ENCODE assay signal across 22 cellular contexts in genomic region chr6:8087870-8088269, GRCh38. TPM values are rescaled to one million over a fixed set of nuclear protein-coding genes. Genes with fewer than 3 reads are reported as not detected.
DNase-seq lines count a peak whose midpoint lies in the region; ATAC-seq, FAIRE-seq and TF ChIP-seq lines count a peak whose summit lies in the region.
"Had no signal": no experiment of that assay in that cellular context is flagged by ENCODE, and none has a peak within 500 bp of the region (broad histone marks: within the 10 kb centered on the region; RNA-seq: fewer than 3 reads in every experiment).

No MANE protein-coding gene starts in this region.

- POLR2A ChIA-PET in activated CD4-positive, alpha-beta T cell treated with anti-CD3 and anti-CD28 coated beads for 36 hours (lab: Charles Lee): no interaction called here
- POLR2A ChIA-PET in HepG2 (lab: Yijun Ruan, JAX): interaction anchor here (1.5 kb wide), 1 partner anchor 15 kb away, joined by 7 read pairs; the partner anchor contains the start of gene EEF1E1
- POLR2A ChIA-PET in T-cell (lab: Charles Lee): no interaction called here

- no peak for FAIRE-seq in HepG2 (lab: Jason Lieb, UNC)
- FAIRE-seq: A204.1, G401.6, GM12892, GM19239 had no signal

- H3K79me2 ChIP-seq in HepG2 (ENCODE audit: insufficient read depth, low read length): peaks cover 17% of the 10 kb centered on the region

- no peak overlapping the region for H3K4me2 ChIP-seq in HepG2 (ENCODE audit: low read depth, low read length)
- H3K4me2 ChIP-seq: BLaER1, GM23338 had no signal

- no peak overlapping the region for H2AFZ ChIP-seq in HepG2 (ENCODE audit: low read length)
- H2AFZ ChIP-seq: GM23338 had no signal

- H3K4me1 ChIP-seq in HepG2 (ENCODE audit: insufficient read depth, low read length): peaks cover 36% of the 10 kb centered on the region
- H3K4me1 ChIP-seq in right lobe of liver: peaks cover 0 to 25% (median 9%) of the 10 kb centered on the region in 4 donors
- peaks cover 25 to 46% of the 10 kb centered on the region in 2 donors for H3K4me1 ChIP-seq in thoracic aorta (ENCODE audit: control insufficient read depth in 1 of 2, low read depth in 2 of 2)

- no peaks in the 10 kb centered on the region for H3K27me3 Mint-ChIP-seq in activated CD4-positive, alpha-beta T cell treated with anti-CD3 and anti-CD28 coated beads for 36 hours
- no peaks in the 10 kb centered on the region for H3K27me3 Mint-ChIP-seq in T-cell
- H3K27me3 Mint-ChIP-seq: B cell; CD4-positive, CD25-positive, alpha-beta regulatory T cell had no signal

- H3K27ac ChIP-seq in HepG2 (ENCODE audit: extremely low read length, insufficient read depth, low read length) (no peak overlapping the region), right lobe of liver (no peak overlapping the region), thoracic aorta (peak overlapping the region; percentile 75 to 81)
- H3K27ac ChIP-seq: 22Rv1, BLaER1, C4-2B had no signal

- H3K9ac ChIP-seq in HepG2 (ENCODE audit: insufficient read depth, low read depth, low read length): no peak overlapping the region
- H3K9ac ChIP-seq: BLaER1 had no signal

- peaks cover 16% of the 10 kb centered on the region for H3K4me1 Mint-ChIP-seq in activated CD4-positive, alpha-beta T cell treated with anti-CD3 and anti-CD28 coated beads for 36 hours
- peaks cover 4 to 8% (median 5%) of the 10 kb centered on the region in 3 donors for H3K4me1 Mint-ChIP-seq in T-cell
- H3K4me1 Mint-ChIP-seq: B cell had no signal

- ATAC-seq in activated CD4-positive, alpha-beta T cell treated with anti-CD3 and anti-CD28 coated beads for 36 hours: no peak
- no peak for ATAC-seq in HepG2
- no peak for ATAC-seq in right lobe of liver
- ATAC-seq in thoracic aorta (ENCODE audit: insufficient number of reproducible peaks, low FRiP score, low read depth): no peak
- no peak for ATAC-seq in T-cell (replicated peaks in 1 of 4)
- ATAC-seq: CD8-positive, alpha-beta T cell; GM23338; HCT116 had no signal

- peaks cover 67% of the 10 kb centered on the region for H3K36me3 Mint-ChIP-seq in activated CD4-positive, alpha-beta T cell treated with anti-CD3 and anti-CD28 coated beads for 36 hours (ENCODE audit: low read depth)
- H3K36me3 Mint-ChIP-seq in T-cell: peaks cover 70% of the 10 kb centered on the region

- peak overlapping the region; percentile 1 for H3K27ac Mint-ChIP-seq in activated CD4-positive, alpha-beta T cell treated with anti-CD3 and anti-CD28 coated beads for 36 hours
- no peak overlapping the region for H3K27ac Mint-ChIP-seq in T-cell
- H3K27ac Mint-ChIP-seq: B cell; CD8-positive, alpha-beta T cell; GM23338 had no signal

- H3K9me3 ChIP-seq in HepG2 (ENCODE audit: low read length): no peaks in the 10 kb centered on the region
- no peaks in the 10 kb centered on the region for H3K9me3 ChIP-seq in right lobe of liver
- no peaks in the 10 kb centered on the region for H3K9me3 ChIP-seq in thoracic aorta

- WGBS in HepG2 (ENCODE audit: low lambda C conversion rate): 98% methylated on average over 3 of the region's 3 CpGs
- WGBS in right lobe of liver (ENCODE audit: insufficient coverage, low coverage, low lambda C conversion rate, missing lambda C conversion rate): 96% methylated on average over 3 of the region's 3 CpGs

- in situ Hi-C loops in HepG2 (cut with HindIII; ENCODE audit: extremely low pct_ligation_motif_present, low pct_unique_long_range_greater_than_20kb): no loop called here

- BruUV-seq in HepG2 (replicated peaks; lab: Mats Ljungman, UMichigan): no TSS peak

- intact Hi-C loops in activated CD4-positive, alpha-beta T cell treated with anti-CD3 and anti-CD28 coated beads for 36 hours (cut with DNase I, micrococcal nuclease): no loop called here
- intact Hi-C loops in HepG2 (cut with micrococcal nuclease; ENCODE audit: unreplicated experiment): no loop called here
- intact Hi-C loops in right lobe of liver (cut with DNase I): no loop called here

- TF ChIP-seq POLR2A in HepG2 (IDR thresholded peaks at IDR 0.05; ENCODE audit: insufficient read depth in 1 of 2, low read depth in 2 of 2, low read length in 2 of 2) (no peak), right lobe of liver (IDR thresholded peaks at IDR 0.05) (no peak)

- H3K4me3 Mint-ChIP-seq in activated CD4-positive, alpha-beta T cell treated with anti-CD3 and anti-CD28 coated beads for 36 hours: no peak overlapping the region
- no peak overlapping the region for H3K4me3 Mint-ChIP-seq in T-cell
- H3K4me3 Mint-ChIP-seq: B cell; CD4-positive, CD25-positive, alpha-beta regulatory T cell; CD8-positive, alpha-beta T cell; GM23338; H9 had no signal

- H3K36me3 ChIP-seq in HepG2 (replicated peaks in 1 of 2; ENCODE audit: control insufficient read depth in 1 of 2, insufficient read depth in 2 of 2, low read length in 2 of 2): peaks cover 24 to 56% of the 10 kb centered on the region in 2 experiments
- peaks cover 0 to 24% (median 5%) of the 10 kb centered on the region in 4 donors for H3K36me3 ChIP-seq in right lobe of liver
- peaks cover 6% of the 10 kb centered on the region for H3K36me3 ChIP-seq in thoracic aorta

- no peak for TF ChIP-seq CTCF in HepG2 (CRISPR knock-in tag; IDR thresholded peaks at IDR 0.05)
- TF ChIP-seq CTCF in right lobe of liver (IDR thresholded peaks at IDR 0.05): no peak
- no peak for TF ChIP-seq CTCF in thoracic aorta (IDR thresholded peaks at IDR 0.05)

- H3K4me3 ChIP-seq in HepG2 (replicated peaks in 1 of 3; ENCODE audit: insufficient read depth in 1 of 3, low read depth in 2 of 3, low read length in 3 of 3) (no peak overlapping the region), right lobe of liver (no peak overlapping the region), thoracic aorta (no peak overlapping the region)
- H3K4me3 ChIP-seq: BLaER1, GM23338 had no signal

- peaks cover 4% of the 10 kb centered on the region for H3K9me3 Mint-ChIP-seq in activated CD4-positive, alpha-beta T cell treated with anti-CD3 and anti-CD28 coated beads for 36 hours (ENCODE audit: low read depth)
- H3K9me3 Mint-ChIP-seq in T-cell: peaks cover 0 to 5% (median 4%) of the 10 kb centered on the region in 3 donors

- CTCF ChIA-PET in activated CD4-positive, alpha-beta T cell treated with anti-CD3 and anti-CD28 coated beads for 36 hours (lab: Charles Lee): no interaction called here
- CTCF ChIA-PET in HepG2 (lab: Yijun Ruan, JAX; ENCODE audit: low intra/inter-chr PET ratio, low total read pairs) (no interaction called here), T-cell (lab: Charles Lee) (interaction anchor here in 1 of 2 donors (0.7 kb wide), 1 partner anchor 769 kb away, joined by 4 read pairs; no protein-coding TSS in a partner anchor)

- no peak for TF ChIP-seq RAD21 in HepG2 (CRISPR knock-in tag; IDR thresholded peaks at IDR 0.05)

- H3K27me3 ChIP-seq in HepG2 (ENCODE audit: control insufficient read depth in 1 of 2, insufficient read depth in 2 of 2, low read length in 2 of 2): no peaks in the 10 kb centered on the region
- no peaks in the 10 kb centered on the region for H3K27me3 ChIP-seq in right lobe of liver
- no peaks in the 10 kb centered on the region for H3K27me3 ChIP-seq in thoracic aorta (replicated peaks; ENCODE audit: insufficient read depth)
- H3K27me3 ChIP-seq: BLaER1 had no signal

- TF ChIP-seq EP300 in HepG2 (IDR thresholded peaks at IDR 0.05; ENCODE audit: low read depth in 2 of 2, low read length in 2 of 2): no peak
- TF ChIP-seq EP300 in HepG2 (CRISPR knock-in tag; IDR thresholded peaks at IDR 0.05; ENCODE audit: borderline replicate concordance): no peak

- DNase-seq in activated CD4-positive, alpha-beta T cell treated with anti-CD3 and anti-CD28 coated beads for 36 hours: no peak
- no peak for DNase-seq in activated CD4-positive, alpha-beta T cell treated with anti-CD3 and anti-CD28 coated beads, Interleukin-2, amount 50 U/mL, for 1 hour
- DNase-seq in HepG2 (ENCODE audit: low spot score) (no peak), right lobe of liver (no peak), thoracic aorta (ENCODE audit: low spot score) (no peak), T-cell (no peak)
- DNase-seq: Caco-2; CD4-positive, CD25-positive, alpha-beta regulatory T cell; CD8-positive, alpha-beta T cell; DMS153; DND-41; H9 had no signal

- no peaks in the 10 kb centered on the region for H4K20me1 ChIP-seq in HepG2 (ENCODE audit: insufficient read depth, low read length)
- H4K20me1 ChIP-seq: BLaER1 had no signal

RNA-seq across cellular contexts. Expression of gene EEF1E1, which starts 14.5 kb away (rescaled TPM):
- 10 to 100 TPM; 73.4 to 74.6 TPM for total RNA-seq in activated CD4-positive, alpha-beta T cell treated with anti-CD3 and anti-CD28 coated beads for 36 hours
- 188 and 270 TPM in 2 replicates for total RNA-seq in HepG2 (2016; rRNA removed; fragmentation: Illumina TruSeq; extraction: Trizol)
- 62.9 and 68.9 TPM in 2 replicates for total RNA-seq in HepG2 (2016; cell fraction: cytosol; rRNA removed; fragmentation: Illumina TruSeq; extraction: Trizol; ENCODE audit: low read depth)
- total RNA-seq in HepG2 (2016; cell fraction: insoluble cytoplasmic fraction; rRNA removed; fragmentation: Illumina TruSeq; extraction: Trizol): 186 and 287 TPM in 2 replicates
- total RNA-seq in HepG2 (2016; cell fraction: membrane; rRNA removed; fragmentation: Illumina TruSeq; extraction: Trizol): 86.5 and 89.3 TPM in 2 replicates
- total RNA-seq in HepG2 (2016; cell fraction: nucleus; rRNA removed; fragmentation: Illumina TruSeq; extraction: Trizol): 93.4 and 98.7 TPM in 2 replicates
- polyA plus RNA-seq in HepG2 (2011; rRNA removed): 94.5 and 128 TPM in 2 replicates
- 93.8 and 101 TPM in 2 replicates for polyA plus RNA-seq in HepG2 (2011; cell fraction: cytosol; rRNA removed)
- polyA plus RNA-seq in HepG2 (2011; cell fraction: nucleus; rRNA removed): 27.9 and 33.4 TPM in 2 replicates
- polyA plus RNA-seq in HepG2 (2012): 93.5 and 97.9 TPM in 2 replicates
- 51.5 and 51.7 TPM in 2 replicates for polyA plus RNA-seq in HepG2 (2016; cell fraction: cytosol; fragmentation: Illumina TruSeq; extraction: Trizol; ENCODE audit: low read depth)
- polyA plus RNA-seq in HepG2 (2016; cell fraction: insoluble cytoplasmic fraction; fragmentation: Illumina TruSeq; extraction: Trizol; ENCODE audit: low read depth): 263 and 287 TPM in 2 replicates
- polyA plus RNA-seq in HepG2 (2016; cell fraction: membrane; fragmentation: Illumina TruSeq; extraction: Trizol; ENCODE audit: low read depth): 64.6 and 67.7 TPM in 2 replicates
- 113 and 114 TPM in 2 replicates for polyA plus RNA-seq in HepG2 (2016; cell fraction: nucleus; fragmentation: Illumina TruSeq; extraction: Trizol; ENCODE audit: insufficient read depth, low read depth)
- polyA minus RNA-seq in HepG2 (2011; rRNA and poly(A)+ RNA removed; ENCODE audit: low replicate concordance): 20.7 and 22.4 TPM in 2 replicates
- polyA minus RNA-seq in HepG2 (2011; cell fraction: cytosol; rRNA and poly(A)+ RNA removed): 21.0 and 30.3 TPM in 2 replicates
- polyA minus RNA-seq in HepG2 (2011; cell fraction: nucleus; rRNA and poly(A)+ RNA removed): 82.0 and 84.3 TPM in 2 replicates
- total RNA-seq in right lobe of liver: 10 to 100 TPM in 3 of 6 experiments, 1 to 10 TPM in 3; 4.6 to 33.9 (median 10.1) TPM
- total RNA-seq in thoracic aorta: 10 to 100 TPM; 26.8 to 52.8 TPM
- total RNA-seq in T-cell: 10 to 100 TPM; 11.7 to 21.9 (median 19.7) TPM

RNA-seq across cellular contexts. Expression of gene BLOC1S5, which starts 23.7 kb away (rescaled TPM):
- total RNA-seq in activated CD4-positive, alpha-beta T cell treated with anti-CD3 and anti-CD28 coated beads for 36 hours: 10 to 100 TPM; 20.0 to 30.3 TPM
- total RNA-seq in HepG2 (2016; rRNA removed; fragmentation: Illumina TruSeq; extraction: Trizol) (41.5 and 63.5 TPM in 2 replicates), right lobe of liver (10 to 100 TPM in 1 of 6 experiments, 1 to 10 TPM in 5; 4.4 to 10.7 (median 7.4) TPM), thoracic aorta (10 to 100 TPM in 1 of 2 donors, 1 to 10 TPM in 1; 9.1 to 12.6 TPM), T-cell (10 to 100 TPM; 12.3 to 26.9 (median 18.1) TPM)
- total RNA-seq in HepG2 (2016; cell fraction: cytosol; rRNA removed; fragmentation: Illumina TruSeq; extraction: Trizol; ENCODE audit: low read depth): 11.2 and 12.1 TPM in 2 replicates
- 40.0 and 66.3 TPM in 2 replicates for total RNA-seq in HepG2 (2016; cell fraction: insoluble cytoplasmic fraction; rRNA removed; fragmentation: Illumina TruSeq; extraction: Trizol)
- total RNA-seq in HepG2 (2016; cell fraction: membrane; rRNA removed; fragmentation: Illumina TruSeq; extraction: Trizol): 32.2 and 33.6 TPM in 2 replicates
- 22.8 and 26.5 TPM in 2 replicates for total RNA-seq in HepG2 (2016; cell fraction: nucleus; rRNA removed; fragmentation: Illumina TruSeq; extraction: Trizol)
- polyA plus RNA-seq in HepG2 (2011; rRNA removed): 8.5 and 10.5 TPM in 2 replicates
- 5.3 and 9.2 TPM in 2 replicates for polyA plus RNA-seq in HepG2 (2011; cell fraction: cytosol; rRNA removed)
- polyA plus RNA-seq in HepG2 (2011; cell fraction: nucleus; rRNA removed): 1.9 and 2.2 TPM in 2 replicates
- 15.3 and 19.3 TPM in 2 replicates for polyA plus RNA-seq in HepG2 (2012)
- polyA plus RNA-seq in HepG2 (2016; cell fraction: cytosol; fragmentation: Illumina TruSeq; extraction: Trizol; ENCODE audit: low read depth): 6.5 and 6.7 TPM in 2 replicates
- polyA plus RNA-seq in HepG2 (2016; cell fraction: insoluble cytoplasmic fraction; fragmentation: Illumina TruSeq; extraction: Trizol; ENCODE audit: low read depth): 46.8 and 46.9 TPM in 2 replicates
- polyA plus RNA-seq in HepG2 (2016; cell fraction: membrane; fragmentation: Illumina TruSeq; extraction: Trizol; ENCODE audit: low read depth): 16.1 and 17.3 TPM in 2 replicates
- polyA plus RNA-seq in HepG2 (2016; cell fraction: nucleus; fragmentation: Illumina TruSeq; extraction: Trizol; ENCODE audit: insufficient read depth, low read depth): 15.0 and 16.2 TPM in 2 replicates
- 1.4 and 3.1 TPM in 2 replicates for polyA minus RNA-seq in HepG2 (2011; rRNA and poly(A)+ RNA removed; ENCODE audit: low replicate concordance)
- polyA minus RNA-seq in HepG2 (2011; cell fraction: cytosol; rRNA and poly(A)+ RNA removed): 7.6 and 10.1 TPM in 2 replicates
- polyA minus RNA-seq in HepG2 (2011; cell fraction: nucleus; rRNA and poly(A)+ RNA removed): 20.7 and 27.4 TPM in 2 replicates

Comparison
In these comparisons a context has a peak if more than half of its experiments do, and no peak if none do; other contexts are left out.
1. H3K27ac ChIP-seq: peak in thoracic aorta (2 of 2); none in HepG2 (single experiment) and right lobe of liver (0 of 3).